In genomic region chr16:28231763-28232162, GRCh38 we compare ENCODE assay signal across 34 cellular contexts.
"Had no signal": no experiment of that assay in that cellular context is flagged by ENCODE, and none has a peak within 500 bp of the region (broad histone marks: within the 10 kb centered on the region; RNA-seq: fewer than 3 reads in every experiment).

No MANE protein-coding gene starts in this region.

- H3K27me3 ChIP-seq: body of pancreas, brain microvascular endothelial cell, breast epithelium had no signal

- DNase-seq: activated B cell treated with CpG ODN at 0.5 μM for 24 hours; activated CD4-positive, alpha-beta memory T cell treated with anti-CD3 and anti-CD28 coated beads for 36 hours; activated CD4-positive, alpha-beta T cell treated with anti-CD3 and anti-CD28 coated beads for 4 hours; activated CD4-positive, alpha-beta T cell treated with anti-CD3 and anti-CD28 coated beads, Interleukin-2, amount 10 ng/mL, durations not matched to agents 24 days and 14 days; activated CD4-positive, alpha-beta T cell treated with anti-CD3 and anti-CD28 coated beads, Interleukin-2, amount 50 U/mL, for 1 hour; activated CD4-positive, alpha-beta T cell treated with anti-CD3 and anti-CD28 coated beads, Interleukin-2, amount 50 U/mL, for 4 hours; activated CD4-positive, CD25-positive, alpha-beta regulatory T cell treated with anti-CD3 and anti-CD28 coated beads, Interleukin-2, amount 50 U/mL, for 72 hours; activated CD8-positive, alpha-beta memory T cell treated with anti-CD3 and anti-CD28 coated beads, Interleukin-2, amount 50 U/mL, for 4 hours; activated CD8-positive, alpha-beta T cell treated with anti-CD3 and anti-CD28 coated beads for 36 hours; activated effector memory CD4-positive, alpha-beta T cell treated with anti-CD3 and anti-CD28 coated beads, Interleukin-2, amount 50 U/mL, for 16 hours; activated gamma-delta T cell treated with Interleukin-2 at 50 U/mL for 16 hours; activated naive CD4-positive, alpha-beta T cell; activated naive CD4-positive, alpha-beta T cell treated with anti-CD3 and anti-CD28 coated beads for 36 hours; activated naive CD4-positive, alpha-beta T cell treated with anti-CD3 and anti-CD28 coated beads, Interleukin-2, amount 50 U/mL, for 16 hours; activated naive CD8-positive, alpha-beta T cell treated with anti-CD3 and anti-CD28 coated beads for 36 hours; activated T-cell treated with anti-CD3 and anti-CD28 coated beads for 4 hours; activated T-cell treated with anti-CD3 and anti-CD28 coated beads, Interleukin-2, amount 50 U/mL, for 1 hour; activated T-cell treated with anti-CD3 and anti-CD28 coated beads, Interleukin-2, amount 50 U/mL, for 4 hours; activated T-cell treated with anti-CD3 and anti-CD28 coated beads, Interleukin-2, amount 50 U/mL, for 72 hours; adrenal gland; amniotic stem cell; aorta; body of pancreas; brain microvascular endothelial cell; central memory CD4-positive, alpha-beta T cell; T-helper 1 cell; T-helper 2 cell; T-helper 9 cell had no signal

- H3K27ac ChIP-seq: adrenal gland, body of pancreas, brain microvascular endothelial cell, breast epithelium, VCaP had no signal

- ATAC-seq: activated CD8-positive, alpha-beta T cell treated with anti-CD3 and anti-CD28 coated beads for 36 hours; activated naive CD4-positive, alpha-beta T cell treated with anti-CD3 and anti-CD28 coated beads, Interleukin-2, amount 50 U/mL, for 72 hours; activated T-cell treated with anti-CD3 and anti-CD28 coated beads, Interleukin-2, amount 50 U/mL, for 4 hours; activated T-cell treated with anti-CD3 and anti-CD28 coated beads, Interleukin-2, amount 50 U/mL, for 72 hours; activated T-helper 17 cell treated with anti-CD3 and anti-CD28 coated beads, Interleukin-2, amount 50 U/mL, for 72 hours; body of pancreas had no signal

- H3K36me3 ChIP-seq: adrenal gland, brain microvascular endothelial cell, breast epithelium had no signal

- H3K4me3 ChIP-seq: adrenal gland, body of pancreas, breast epithelium had no signal

- FAIRE-seq: astrocyte, TTC549 had no signal

- H3K9me3 ChIP-seq: adrenal gland, body of pancreas, breast epithelium had no signal

- H3K4me1 ChIP-seq: adrenal gland, body of pancreas, breast epithelium had no signal
